ENCODE assay signal across 15 cellular contexts in genomic region chr2:88196490-88197087, GRCh38. TPM values are rescaled to one million over a fixed set of nuclear protein-coding genes. Genes with fewer than 3 reads are reported as not detected.
DNase-seq lines count a peak whose midpoint lies in the region; ATAC-seq, FAIRE-seq and TF ChIP-seq lines count a peak whose summit lies in the region.
"Had no signal": no experiment of that assay in that cellular context is flagged by ENCODE, and none has a peak within 500 bp of the region (broad histone marks: within the 10 kb centered on the region; RNA-seq: fewer than 3 reads in every experiment).

No MANE protein-coding gene starts in this region.

- CTCF ChIA-PET in HepG2 (lab: Yijun Ruan, JAX; ENCODE audit: low intra/inter-chr PET ratio, low total read pairs), result no interaction called here

- FAIRE-seq in HepG2 (lab: Jason Lieb, UNC) (no peak), bronchial epithelial cell (lab: Jason Lieb, UNC) (peak; percentile 99)
- FAIRE-seq: GM12891 had no signal

- H3K27ac ChIP-seq in HepG2 (ENCODE audit: extremely low read length, insufficient read depth, low read length), result no peak overlapping the region
- H3K27ac ChIP-seq in right lobe of liver, result no peak overlapping the region
- no peak overlapping the region for H3K27ac ChIP-seq in neuronal stem cell (replicated peaks; ENCODE audit: low read length)
- H3K27ac ChIP-seq in trophoblast cell (ENCODE audit: low read depth, low read length), result no peak overlapping the region

- POLR2A ChIA-PET in HepG2 (lab: Yijun Ruan, JAX), result interaction anchor here (2.7 kb wide), 1 partner anchor 14 kb away, joined by 17 read pairs; no protein-coding TSS in a partner anchor

- TF ChIP-seq RAD21 in HepG2 (CRISPR knock-in tag; IDR thresholded peaks at IDR 0.05), result no peak

- H3K23ac ChIP-seq in neuronal stem cell (ENCODE audit: low read depth, low read length, poor library complexity) (no peak overlapping the region), trophoblast cell (ENCODE audit: low read length) (no peak overlapping the region)

- H3K9me3 ChIP-seq in HepG2 (ENCODE audit: low read length), result no peaks in the 10 kb centered on the region
- no peaks in the 10 kb centered on the region for H3K9me3 ChIP-seq in right lobe of liver
- H3K9me3 ChIP-seq in neuronal stem cell (replicated peaks in 1 of 2; ENCODE audit: control insufficient read depth in 2 of 2, insufficient read depth in 1 of 2, low read depth in 1 of 2, low read length in 2 of 2), result no peaks in the 10 kb centered on the region
- H3K9me3 ChIP-seq in trophoblast cell (ENCODE audit: insufficient read depth, low read depth, low read length), result no peaks in the 10 kb centered on the region
- H3K9me3 ChIP-seq in mucosa of descending colon, result no peaks in the 10 kb centered on the region

- H3K4ac ChIP-seq in neuronal stem cell (ENCODE audit: low read length) (no peak overlapping the region), trophoblast cell (ENCODE audit: low read depth, low read length) (no peak overlapping the region)

- H3K4me2 ChIP-seq in HepG2 (ENCODE audit: low read depth, low read length), result no peak overlapping the region
- H3K4me2 ChIP-seq in neuronal stem cell (ENCODE audit: insufficient read depth, low read length, poor library complexity, severe bottlenecking), result no peak overlapping the region
- no peak overlapping the region for H3K4me2 ChIP-seq in trophoblast cell (ENCODE audit: low read length)

- intact Hi-C loops in HepG2 (cut with micrococcal nuclease; ENCODE audit: unreplicated experiment) (no loop called here), right lobe of liver (cut with DNase I) (loop anchor here in 1 of 2 donors (10.0 kb wide), 1 partner anchor 118 kb away; no protein-coding TSS in a partner anchor), mucosa of descending colon (cut with DNase I, micrococcal nuclease) (no loop called here)

- no peak overlapping the region for H4K12ac ChIP-seq in trophoblast cell (ENCODE audit: low read depth, low read length)

- TF ChIP-seq POLR2A in HepG2 (IDR thresholded peaks at IDR 0.05; ENCODE audit: insufficient read depth in 1 of 2, low read depth in 2 of 2, low read length in 2 of 2) (no peak), right lobe of liver (IDR thresholded peaks at IDR 0.05) (no peak)

- TF ChIP-seq CTCF in HepG2 (CRISPR knock-in tag; IDR thresholded peaks at IDR 0.05) (no peak), right lobe of liver (IDR thresholded peaks at IDR 0.05) (no peak), bronchial epithelial cell (IDR thresholded peaks at IDR 0.05; ENCODE audit: insufficient read depth, low read length, severe bottlenecking) (no peak), mucosa of descending colon (IDR thresholded peaks at IDR 0.05) (no peak)

- BruUV-seq in HepG2 (replicated peaks; lab: Mats Ljungman, UMichigan), result no TSS peak

- no peak overlapping the region for H3K18ac ChIP-seq in neuronal stem cell (ENCODE audit: low read length)
- H3K18ac ChIP-seq in trophoblast cell (ENCODE audit: low read length), result no peak overlapping the region

- no peak for DNase-seq in HepG2 (ENCODE audit: low spot score)
- DNase-seq in right lobe of liver, result no peak
- DNase-seq in RKO (ENCODE audit: low spot score), result peak; percentile 9
- peak; percentile 58 for DNase-seq in bronchial epithelial cell (ENCODE audit: low read depth)
- no peak for DNase-seq in neuronal stem cell (ENCODE audit: low spot score)
- no peak for DNase-seq in trophoblast cell
- no peak for DNase-seq in activated CD4-positive, alpha-beta T cell treated with anti-CD3 and anti-CD28 coated beads, Interleukin-2, amount 50 U/mL, for 1 hour
- no peak for DNase-seq in mucosa of descending colon
- DNase-seq: C1 segment of cervical spinal cord; CD4-positive, alpha-beta T cell; DMS79 had no signal

- H2BK120ac ChIP-seq in neuronal stem cell (ENCODE audit: low read depth, low read length), result no peak overlapping the region
- H2BK120ac ChIP-seq in trophoblast cell (ENCODE audit: insufficient read depth, low read length, poor library complexity), result no peak overlapping the region

- H2AK5ac ChIP-seq in neuronal stem cell (ENCODE audit: low read depth, low read length) (no peak overlapping the region), trophoblast cell (ENCODE audit: low read length) (no peak overlapping the region)

- no peak overlapping the region for H2AFZ ChIP-seq in HepG2 (ENCODE audit: low read length)
- H2AFZ ChIP-seq in neuronal stem cell (ENCODE audit: low read length), result no peak overlapping the region
- H2AFZ ChIP-seq in trophoblast cell (ENCODE audit: insufficient read depth, low read length, poor library complexity), result no peak overlapping the region

- H3K9ac ChIP-seq in HepG2 (ENCODE audit: insufficient read depth, low read depth, low read length), result no peak overlapping the region
- H3K9ac ChIP-seq in neuronal stem cell (ENCODE audit: low read depth, low read length, poor library complexity), result no peak overlapping the region
- H3K9ac ChIP-seq in trophoblast cell (ENCODE audit: low read length), result no peak overlapping the region

- in situ Hi-C loops in HepG2 (cut with HindIII; ENCODE audit: extremely low pct_ligation_motif_present, low pct_unique_long_range_greater_than_20kb), result no loop called here

- H4K8ac ChIP-seq in neuronal stem cell (ENCODE audit: low read depth, low read length) (no peak overlapping the region), trophoblast cell (ENCODE audit: low read depth, low read length) (no peak overlapping the region)

- TF ChIP-seq EP300 in HepG2 (IDR thresholded peaks at IDR 0.05; ENCODE audit: low read depth in 2 of 2, low read length in 2 of 2), result no peak
- no peak for TF ChIP-seq EP300 in HepG2 (CRISPR knock-in tag; IDR thresholded peaks at IDR 0.05; ENCODE audit: borderline replicate concordance)

- no peak overlapping the region for H2BK12ac ChIP-seq in neuronal stem cell (ENCODE audit: low read length)
- H2BK12ac ChIP-seq in trophoblast cell (ENCODE audit: low read length), result no peak overlapping the region

- whole genome bisulfite sequencing in HepG2 (ENCODE audit: low lambda C conversion rate), result 92% methylated on average over 4 of the region's 4 CpGs
- WGBS in right lobe of liver (ENCODE audit: insufficient coverage, low coverage, low lambda C conversion rate, missing lambda C conversion rate), result 76% methylated on average over 3 of the region's 4 CpGs
- no CpG with 5 or more reads among the region's 4 CpGs for WGBS in neuronal stem cell (ENCODE audit: extremely low coverage in 2 of 2, insufficient read length in 2 of 2, insufficient replicate concordance in 1 of 2), 2 donors
- WGBS in trophoblast cell (ENCODE audit: extremely low coverage, insufficient coverage, insufficient read length), result no CpG with 5 or more reads among the region's 4 CpGs

- no peak overlapping the region for H2BK15ac ChIP-seq in neuronal stem cell (ENCODE audit: low read length)

- H3K14ac ChIP-seq in neuronal stem cell (ENCODE audit: low read length), result no peak overlapping the region
- H3K14ac ChIP-seq in trophoblast cell (ENCODE audit: low read length), result no peak overlapping the region

- H3K79me1 ChIP-seq in neuronal stem cell (ENCODE audit: low read depth, low read length) (no peaks in the 10 kb centered on the region), trophoblast cell (ENCODE audit: low read length) (peaks cover 3% of the 10 kb centered on the region)

- no peak overlapping the region for H2BK5ac ChIP-seq in neuronal stem cell (ENCODE audit: low read length)
- no peak overlapping the region for H2BK5ac ChIP-seq in trophoblast cell (ENCODE audit: low read depth, low read length, poor library complexity)

- H3K4me3 ChIP-seq in HepG2 (replicated peaks in 1 of 3; ENCODE audit: insufficient read depth in 1 of 3, low read depth in 2 of 3, low read length in 3 of 3) (no peak overlapping the region), right lobe of liver (no peak overlapping the region), bronchial epithelial cell (ENCODE audit: low read depth, low read length) (no peak overlapping the region), neuronal stem cell (ENCODE audit: low read length in 2 of 2) (peak overlapping the region in 1 of 2 donors; percentile 65), trophoblast cell (ENCODE audit: low read depth, low read length) (no peak overlapping the region), mucosa of descending colon (no peak overlapping the region)

- H3K79me2 ChIP-seq in HepG2 (ENCODE audit: insufficient read depth, low read length), result no peaks in the 10 kb centered on the region
- no peaks in the 10 kb centered on the region for H3K79me2 ChIP-seq in trophoblast cell (ENCODE audit: control insufficient read depth, insufficient read depth, low read length, poor library complexity)

- H3K27me3 ChIP-seq in HepG2 (ENCODE audit: control insufficient read depth in 1 of 2, insufficient read depth in 2 of 2, low read length in 2 of 2) (no peaks in the 10 kb centered on the region), right lobe of liver (no peaks in the 10 kb centered on the region), bronchial epithelial cell (ENCODE audit: control insufficient read depth, insufficient read depth, low read length) (peaks cover 3% of the 10 kb centered on the region), neuronal stem cell (ENCODE audit: control insufficient read depth in 3 of 3, insufficient read depth in 3 of 3, low read depth in 1 of 3, low read length in 3 of 3) (peaks cover 0 to 18% (median 0%) of the 10 kb centered on the region in 3 experiments), trophoblast cell (ENCODE audit: insufficient read depth, low read length) (no peaks in the 10 kb centered on the region)

- H3K36me3 ChIP-seq in HepG2 (replicated peaks in 1 of 2; ENCODE audit: control insufficient read depth in 1 of 2, insufficient read depth in 2 of 2, low read length in 2 of 2), result no peaks in the 10 kb centered on the region
- no peaks in the 10 kb centered on the region for H3K36me3 ChIP-seq in right lobe of liver
- no peaks in the 10 kb centered on the region for H3K36me3 ChIP-seq in bronchial epithelial cell (ENCODE audit: control insufficient read depth, insufficient read depth, low read length)
- no peaks in the 10 kb centered on the region for H3K36me3 ChIP-seq in neuronal stem cell (replicated peaks in 1 of 2; ENCODE audit: control insufficient read depth in 2 of 2, insufficient read depth in 2 of 2, low read length in 2 of 2)
- H3K36me3 ChIP-seq in trophoblast cell (ENCODE audit: control insufficient read depth in 1 of 2, insufficient read depth in 2 of 2, low read length in 2 of 2), result no peaks in the 10 kb centered on the region
- H3K36me3 ChIP-seq in mucosa of descending colon (ENCODE audit: low read depth), result no peaks in the 10 kb centered on the region

- H4K91ac ChIP-seq in neuronal stem cell (ENCODE audit: low read depth, low read length, poor library complexity) (peak overlapping the region; percentile 35), trophoblast cell (ENCODE audit: low read depth, low read length) (no peak overlapping the region)

- H3K4me1 ChIP-seq in HepG2 (ENCODE audit: insufficient read depth, low read length) (peaks cover 65% of the 10 kb centered on the region), right lobe of liver (peaks cover 0 to 3% (median 0%) of the 10 kb centered on the region in 4 donors), neuronal stem cell (ENCODE audit: control insufficient read depth in 2 of 2, insufficient read depth in 1 of 2, low read depth in 1 of 2, low read length in 2 of 2) (peaks cover 8 to 9% of the 10 kb centered on the region in 2 donors), trophoblast cell (ENCODE audit: control insufficient read depth in 1 of 2, insufficient read depth in 2 of 2, low read length in 2 of 2) (peaks cover 0 to 3% of the 10 kb centered on the region in 2 experiments), mucosa of descending colon (ENCODE audit: low read depth) (peaks cover 4% of the 10 kb centered on the region)

- no peak for ATAC-seq in HepG2
- ATAC-seq in right lobe of liver, result no peak
- no peak for ATAC-seq in mucosa of descending colon
- ATAC-seq: HCT116 had no signal

- H4K20me1 ChIP-seq in HepG2 (ENCODE audit: insufficient read depth, low read length), result no peaks in the 10 kb centered on the region

RNA-seq across cellular contexts. Expression of gene THNSL2, which starts 26.4 kb away (rescaled TPM):
- total RNA-seq in HepG2 (2016; rRNA removed; fragmentation: Illumina TruSeq; extraction: Trizol) (not detected in 2 replicates), right lobe of liver (10 to 100 TPM; 21.2 to 69.9 (median 29.7) TPM), bronchial epithelial cell (2.4 and 8.1 TPM in 2 replicates), mucosa of descending colon (10 to 100 TPM; 16.8 to 33.3 (median 16.8) TPM)
- not detected in 2 replicates for total RNA-seq in HepG2 (2016; cell fraction: cytosol; rRNA removed; fragmentation: Illumina TruSeq; extraction: Trizol; ENCODE audit: low read depth)
- not detected in 2 replicates for total RNA-seq in HepG2 (2016; cell fraction: insoluble cytoplasmic fraction; rRNA removed; fragmentation: Illumina TruSeq; extraction: Trizol)
- not detected in 2 replicates for total RNA-seq in HepG2 (2016; cell fraction: membrane; rRNA removed; fragmentation: Illumina TruSeq; extraction: Trizol)
- total RNA-seq in HepG2 (2016; cell fraction: nucleus; rRNA removed; fragmentation: Illumina TruSeq; extraction: Trizol), result not detected in 2 replicates
- not detected in 2 replicates for polyA plus RNA-seq in HepG2 (2011; rRNA removed)
- not detected in 2 replicates for polyA plus RNA-seq in HepG2 (2011; cell fraction: cytosol; rRNA removed)
- not detected in 2 replicates for polyA plus RNA-seq in HepG2 (2011; cell fraction: nucleus; rRNA removed)
- not detected in 2 replicates for polyA plus RNA-seq in HepG2 (2012)
- not detected in 2 replicates for polyA plus RNA-seq in HepG2 (2016; cell fraction: cytosol; fragmentation: Illumina TruSeq; extraction: Trizol; ENCODE audit: low read depth)
- polyA plus RNA-seq in HepG2 (2016; cell fraction: insoluble cytoplasmic fraction; fragmentation: Illumina TruSeq; extraction: Trizol; ENCODE audit: low read depth), result not detected in 2 replicates
- not detected in 2 replicates for polyA plus RNA-seq in HepG2 (2016; cell fraction: membrane; fragmentation: Illumina TruSeq; extraction: Trizol; ENCODE audit: low read depth)
- not detected in 2 replicates for polyA plus RNA-seq in HepG2 (2016; cell fraction: nucleus; fragmentation: Illumina TruSeq; extraction: Trizol; ENCODE audit: insufficient read depth, low read depth)
- not detected in 2 replicates for polyA minus RNA-seq in HepG2 (2011; rRNA and poly(A)+ RNA removed; ENCODE audit: low replicate concordance)
- polyA minus RNA-seq in HepG2 (2011; cell fraction: cytosol; rRNA and poly(A)+ RNA removed), result not detected in 2 replicates
- not detected in 2 replicates for polyA minus RNA-seq in HepG2 (2011; cell fraction: nucleus; rRNA and poly(A)+ RNA removed)
- 13.4 TPM for polyA plus RNA-seq in neuronal stem cell (2013, experiment 1 of 2)
- 13.8 TPM for polyA plus RNA-seq in neuronal stem cell (2013, experiment 2 of 2)
- 6.3 and 7.0 TPM in 2 replicates for polyA plus RNA-seq in trophoblast cell (2013)
- total RNA-seq: G401, H4 had no signal

Comparison
In these comparisons a context has a peak if more than half of its experiments do, and no peak if none do; other contexts are left out.
1. DNase-seq: peak in RKO (single experiment) and bronchial epithelial cell (single experiment); none in HepG2 (single experiment), right lobe of liver (0 of 3), neuronal stem cell (single experiment), trophoblast cell (0 of 2), activated CD4-positive, alpha-beta T cell treated with anti-CD3 and anti-CD28 coated beads, Interleukin-2, amount 50 U/mL, for 1 hour (single experiment) and mucosa of descending colon (0 of 3).